In genomic region chrX:6226646-6227444, GRCh38 we compare ENCODE assay signal across 12 cellular contexts. TPM values are rescaled to one million over a fixed set of nuclear protein-coding genes. Genes with fewer than 3 reads are reported as not detected.
DNase-seq lines count a peak whose midpoint lies in the region; ATAC-seq and TF ChIP-seq lines count a peak whose summit lies in the region.
"Had no signal": no experiment of that assay in that cellular context is flagged by ENCODE, and none has a peak within 500 bp of the region (broad histone marks: within the 10 kb centered on the region; RNA-seq: fewer than 3 reads in every experiment).

No MANE protein-coding gene starts in this region.

- peaks cover 8% of the 10 kb centered on the region for H3K27me3 Mint-ChIP-seq in glutamatergic neuron (ENCODE audit: unreplicated experiment)

- H3K9me3 Mint-ChIP-seq in glutamatergic neuron (ENCODE audit: unreplicated experiment), result peaks cover 5% of the 10 kb centered on the region
- H3K9me3 Mint-ChIP-seq: activated naive CD4-positive, alpha-beta T cell treated with anti-CD3 and anti-CD28 coated beads, Interleukin-2, amount 50 U/mL, for 72 hours had no signal

- no peaks in the 10 kb centered on the region for H3K4me1 ChIP-seq in ACC112 (ENCODE audit: control insufficient read depth, insufficient read depth, low read length, unreplicated experiment)

- H2AFZ ChIP-seq in ACC112 (ENCODE audit: low read length, unreplicated experiment), result no peak overlapping the region

- H3K27me3 ChIP-seq in ACC112 (ENCODE audit: insufficient read depth, low read length), result peaks cover 35% of the 10 kb centered on the region

- no peaks in the 10 kb centered on the region for H3K79me2 ChIP-seq in ACC112 (ENCODE audit: control insufficient read depth, insufficient read depth, low read length, unreplicated experiment)

- H3K36me3 Mint-ChIP-seq in glutamatergic neuron (ENCODE audit: unreplicated experiment), result no peaks in the 10 kb centered on the region
- H3K36me3 Mint-ChIP-seq: activated naive CD4-positive, alpha-beta T cell treated with anti-CD3 and anti-CD28 coated beads, Interleukin-2, amount 50 U/mL, for 72 hours had no signal

- peak overlapping the region; percentile 28 for H3K27ac Mint-ChIP-seq in glutamatergic neuron (ENCODE audit: unreplicated experiment)
- H3K27ac Mint-ChIP-seq: activated naive CD4-positive, alpha-beta T cell treated with anti-CD3 and anti-CD28 coated beads, Interleukin-2, amount 50 U/mL, for 72 hours had no signal

- peaks cover 12% of the 10 kb centered on the region for H3K4me1 Mint-ChIP-seq in glutamatergic neuron (ENCODE audit: low read depth, unreplicated experiment)

- peak overlapping the region; percentile 92 for H3K4me3 Mint-ChIP-seq in glutamatergic neuron (ENCODE audit: unreplicated experiment)

- peak overlapping the region; percentile 67 for H3K4me3 ChIP-seq in ACC112 (ENCODE audit: low read depth, low read length)

- ATAC-seq in HG02970 (IDR thresholded peaks at IDR 0.05; ENCODE audit: low FRiP score, unreplicated experiment) (no peak), HG02884 (IDR thresholded peaks at IDR 0.05; ENCODE audit: unreplicated experiment) (no peak)
- ATAC-seq: activated naive CD4-positive, alpha-beta T cell treated with anti-CD3 and anti-CD28 coated beads, Interleukin-2, amount 50 U/mL, for 72 hours; left colon had no signal

- H3K27ac ChIP-seq in ACC112 (ENCODE audit: low read depth, low read length), result no peak overlapping the region

- TF ChIP-seq CTCF in glutamatergic neuron (IDR thresholded peaks at IDR 0.05; ENCODE audit: partially characterized antibody, unreplicated experiment), result no peak

- no peaks in the 10 kb centered on the region for H3K36me3 ChIP-seq in ACC112 (ENCODE audit: insufficient read depth, low read length)

- peak; percentile 41 for DNase-seq in NCI-H69 (lab: John Stamatoyannopoulos, UW)
- peak; percentile 68 for DNase-seq in glutamatergic neuron
- peak in 42 of 56 donors; percentile 1 to 62 (median 19) for DNase-seq in nucleus accumbens (lab: John Stamatoyannopoulos, UW)
- no peak for DNase-seq in NCI-H2196 (lab: John Stamatoyannopoulos, UW; ENCODE audit: unreplicated experiment)
- DNase-seq in HK-2 (ENCODE audit: unreplicated experiment), result no peak
- DNase-seq: left colon; SIG-M5; stimulated activated naive CD4-positive, alpha-beta T cell had no signal

RNA-seq across cellular contexts. Expression of gene NLGN4X, which starts 1.8 kb away (rescaled TPM):
- total RNA-seq in glutamatergic neuron (ENCODE audit: unreplicated experiment), result 40.9 TPM

Comparison
In these comparisons a context has a peak if more than half of its experiments do, and no peak if none do; other contexts are left out.
1. DNase-seq: peak in NCI-H69 (single experiment), glutamatergic neuron (single experiment) and nucleus accumbens (42 of 56); none in NCI-H2196 (single experiment) and HK-2 (single experiment).